In the genomic region with DNA sequence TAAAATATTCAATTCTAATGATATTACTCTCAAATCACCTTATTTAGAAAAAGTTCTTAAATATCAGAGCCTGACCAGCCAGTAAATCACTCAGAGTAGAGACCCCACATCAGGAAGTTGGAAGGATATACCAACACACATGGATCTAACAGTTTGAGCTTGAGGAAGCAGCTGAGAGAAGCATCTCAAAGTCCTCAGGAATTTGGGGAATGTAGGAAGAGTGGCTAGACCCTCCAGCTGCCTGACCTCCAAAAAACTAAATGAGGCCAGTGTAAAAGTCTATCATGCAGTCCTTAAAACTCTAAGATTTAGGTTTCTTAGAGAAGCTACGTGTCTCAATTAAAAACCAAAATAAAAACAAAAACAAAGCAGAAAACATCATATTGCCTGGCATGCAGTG, we compare ENCODE assay signal across 16 cellular contexts. TPM values are rescaled to one million over a fixed set of nuclear protein-coding genes. Genes with fewer than 3 reads are reported as not detected.
A peak's percentile ranks its signal among the peaks of the same experiment; 100 is the strongest.
DNase-seq lines count a peak whose midpoint lies in the region; ATAC-seq and TF ChIP-seq lines count a peak whose summit lies in the region.
"Had no signal": no experiment of that assay in that cellular context is flagged by ENCODE, and none has a peak within 500 bp of the region (broad histone marks: within the 10 kb centered on the region; RNA-seq: fewer than 3 reads in every experiment).

No MANE protein-coding gene starts in this region.

- no peak overlapping the region for H3K27ac ChIP-seq in mammary epithelial cell (ENCODE audit: insufficient read depth, low read depth, low read length)
- no peak overlapping the region for H3K27ac ChIP-seq in thyroid gland
- H3K27ac ChIP-seq in left lung, result no peak overlapping the region
- H3K27ac ChIP-seq: brain microvascular endothelial cell, Peyer's patch had no signal

- H3K4me3 ChIP-seq in mammary epithelial cell (replicated peaks in 1 of 3; ENCODE audit: insufficient read depth in 1 of 3, low read depth in 2 of 3, low read length in 3 of 3) (no peak overlapping the region), cardiac fibroblast (replicated peaks in 1 of 2; ENCODE audit: low read depth in 2 of 2, low read length in 2 of 2) (no peak overlapping the region), thyroid gland (replicated peaks in 1 of 3) (no peak overlapping the region), left lung (no peak overlapping the region)
- H3K4me3 ChIP-seq: Peyer's patch had no signal

- no peaks in the 10 kb centered on the region for H3K4me1 Mint-ChIP-seq in MCF 10A (ENCODE audit: insufficient read depth, unreplicated experiment)

- no peak overlapping the region for H3K27ac Mint-ChIP-seq in MCF 10A (ENCODE audit: low read depth, unreplicated experiment)
- H3K27ac Mint-ChIP-seq: activated B cell treated with CpG ODN at 0.5 μM for 24 hours had no signal

- BruUV-seq in mammary epithelial cell (replicated peaks; lab: Mats Ljungman, UMichigan), result no TSS peak
- BruUV-seq in MCF 10A (replicated peaks; lab: Mats Ljungman, UMichigan), result no TSS peak

- no peak overlapping the region for H3K4me3 Mint-ChIP-seq in MCF 10A (ENCODE audit: unreplicated experiment)
- H3K4me3 Mint-ChIP-seq: activated B cell treated with CpG ODN at 0.5 μM for 24 hours; CD8-positive, alpha-beta memory T cell had no signal

- CTCF ChIA-PET in mammary epithelial cell (lab: Charles Lee; ENCODE audit: low non-redundant PET), result no interaction called here
- CTCF ChIA-PET in MCF 10A (lab: Yijun Ruan, JAX), result interaction anchor here (0.6 to 0.7 kb wide), 4 partner anchors 12 to 478 kb away, joined by 3 read pairs; no protein-coding TSS in a partner anchor

- intact Hi-C loops in mammary epithelial cell (cut with micrococcal nuclease), result no loop called here
- intact Hi-C loops in MCF 10A (cut with micrococcal nuclease), result no loop called here
- intact Hi-C loops in thyroid gland (cut with DNase I), result no loop called here
- intact Hi-C loops in left lung (cut with DNase I), result no loop called here

- H3K9me3 ChIP-seq in mammary epithelial cell (replicated peaks; ENCODE audit: insufficient read depth, low read length) (no peaks in the 10 kb centered on the region), thyroid gland (no peaks in the 10 kb centered on the region), left lung (no peaks in the 10 kb centered on the region)
- H3K9me3 ChIP-seq: Peyer's patch had no signal

- H3K36me3 Mint-ChIP-seq in MCF 10A (ENCODE audit: insufficient read depth, unreplicated experiment), result peaks cover 74% of the 10 kb centered on the region

- POLR2A ChIA-PET in MCF 10A (lab: Yijun Ruan, JAX), result interaction anchor here (1.0 to 1.1 kb wide), 4 partner anchors 13 to 174 kb away, joined by 3 to 4 read pairs (median 3); a partner anchor contains a TSS

- ATAC-seq in HG02970 (IDR thresholded peaks at IDR 0.05; ENCODE audit: low FRiP score, unreplicated experiment) (no peak), left lung (no peak)

- H4K20me1 ChIP-seq in mammary epithelial cell (ENCODE audit: insufficient read depth, low read length), result no peaks in the 10 kb centered on the region

- no peak overlapping the region for H3K4me2 ChIP-seq in mammary epithelial cell (ENCODE audit: insufficient read depth, low read depth, low read length)

- no peaks in the 10 kb centered on the region for H3K9me3 Mint-ChIP-seq in MCF 10A (ENCODE audit: unreplicated experiment)
- H3K9me3 Mint-ChIP-seq: activated B cell treated with CpG ODN at 0.5 μM for 24 hours; CD8-positive, alpha-beta memory T cell had no signal

- peaks cover 30% of the 10 kb centered on the region for H3K79me2 ChIP-seq in mammary epithelial cell (ENCODE audit: insufficient read depth, low read length)

- DNase-seq in mammary epithelial cell (no peak), MCF 10A (ENCODE audit: unreplicated experiment) (no peak), cardiac fibroblast (ENCODE audit: low read depth in 2 of 2) (peak; percentile 14 to 18), iris pigment epithelial cell (ENCODE audit: low read depth) (peak; percentile 23), epidermal melanocyte (ENCODE audit: insufficient read length, low spot score) (no peak), thyroid gland (no peak), left lung (no peak)
- DNase-seq: activated B cell treated with CpG ODN at 0.5 μM for 24 hours; activated CD8-positive, alpha-beta memory T cell treated with anti-CD3 and anti-CD28 coated beads, Interleukin-2, amount 50 U/mL, for 4 hours; activated naive CD4-positive, alpha-beta T cell treated with Interleukin-2 at 50 U/mL for 16 hours; brain microvascular endothelial cell; CD8-positive, alpha-beta memory T cell; GF-D8; NCI-H82; Peyer's patch had no signal

- 100% methylated on average over 1 of the region's 1 CpG for WGBS in mammary epithelial cell (ENCODE audit: low coverage, missing lambda C conversion rate)
- 95 to 100% methylated on average over 1 of the region's 1 CpG for WGBS in thyroid gland, 2 donors

- H3K27me3 ChIP-seq in mammary epithelial cell (ENCODE audit: insufficient read depth, low read length) (no peaks in the 10 kb centered on the region), thyroid gland (no peaks in the 10 kb centered on the region), left lung (no peaks in the 10 kb centered on the region)
- H3K27me3 ChIP-seq: brain microvascular endothelial cell, Peyer's patch had no signal

- TF ChIP-seq POLR2A in thyroid gland (IDR thresholded peaks at IDR 0.05), result no peak

- H3K27me3 Mint-ChIP-seq in MCF 10A (ENCODE audit: insufficient read depth, unreplicated experiment), result no peaks in the 10 kb centered on the region
- H3K27me3 Mint-ChIP-seq: activated B cell treated with CpG ODN at 0.5 μM for 24 hours; CD8-positive, alpha-beta memory T cell had no signal

- TF ChIP-seq CTCF in mammary epithelial cell (conservative IDR thresholded peaks at IDR 0.05 in 1 of 2, IDR thresholded peaks at IDR 0.05 in 1 of 2; ENCODE audit: extremely low read depth in 1 of 2, insufficient read depth in 1 of 2, low read depth in 1 of 2, low read length in 2 of 2) (no peak), MCF 10A (IDR thresholded peaks at IDR 0.05; ENCODE audit: unreplicated experiment) (no peak), cardiac fibroblast (IDR thresholded peaks at IDR 0.05; ENCODE audit: low read depth, low read length) (no peak), thyroid gland (IDR thresholded peaks at IDR 0.05) (no peak), left lung (IDR thresholded peaks at IDR 0.05) (no peak)

- in situ Hi-C loops in mammary epithelial cell (cut with MboI; ENCODE audit: low sequenced_read_pairs in 2 of 2), result no loop called here

- H3K36me3 ChIP-seq in mammary epithelial cell (ENCODE audit: insufficient read depth, low read length) (peaks cover 16% of the 10 kb centered on the region), thyroid gland (peaks cover 17 to 19% of the 10 kb centered on the region in 2 donors), left lung (peaks cover 0 to 52% of the 10 kb centered on the region in 2 donors)

- H3K4me1 ChIP-seq in mammary epithelial cell (ENCODE audit: insufficient read depth, low read length) (peaks cover 4% of the 10 kb centered on the region), thyroid gland (peaks cover 5% of the 10 kb centered on the region in 2 donors), left lung (peaks cover 0 to 8% of the 10 kb centered on the region in 2 donors)
- H3K4me1 ChIP-seq: Peyer's patch had no signal

- dilution Hi-C loops in mammary epithelial cell (cut with HindIII; ENCODE audit: low sequenced_read_pairs), result loop anchor here (5.0 kb wide), 1 partner anchor 84 kb away; no protein-coding TSS in a partner anchor

- no peak overlapping the region for H2AFZ ChIP-seq in mammary epithelial cell (ENCODE audit: low read depth, low read length)

- H3K9ac ChIP-seq in mammary epithelial cell (ENCODE audit: insufficient read depth, low read length), result peak overlapping the region; percentile 19

RNA-seq across cellular contexts. Expression of a gene that starts 55.4 kb away (rescaled TPM):
- total RNA-seq in mammary epithelial cell (10 to 100 TPM; 27.7 to 36.5 TPM), MCF 10A (2022) (35.8 and 38.0 TPM in 2 replicates), thyroid gland (100 to 1,000 TPM in 1 of 4 donors, 10 to 100 TPM in 3; 74.3 to 128 (median 85.5) TPM), left lung (10 to 100 TPM; 40.1 to 43.8 TPM)
- polyA plus RNA-seq in mammary epithelial cell, result 12.2 TPM
- 48.1 TPM for polyA minus RNA-seq in mammary epithelial cell

Comparison
In these comparisons a context has a peak if more than half of its experiments do, and no peak if none do; other contexts are left out.
1. DNase-seq: peak in cardiac fibroblast (2 of 2) and iris pigment epithelial cell (single experiment); none in mammary epithelial cell (single experiment), MCF 10A (single experiment), epidermal melanocyte (single experiment), thyroid gland (0 of 2) and left lung (0 of 2).